In the genomic region with DNA sequence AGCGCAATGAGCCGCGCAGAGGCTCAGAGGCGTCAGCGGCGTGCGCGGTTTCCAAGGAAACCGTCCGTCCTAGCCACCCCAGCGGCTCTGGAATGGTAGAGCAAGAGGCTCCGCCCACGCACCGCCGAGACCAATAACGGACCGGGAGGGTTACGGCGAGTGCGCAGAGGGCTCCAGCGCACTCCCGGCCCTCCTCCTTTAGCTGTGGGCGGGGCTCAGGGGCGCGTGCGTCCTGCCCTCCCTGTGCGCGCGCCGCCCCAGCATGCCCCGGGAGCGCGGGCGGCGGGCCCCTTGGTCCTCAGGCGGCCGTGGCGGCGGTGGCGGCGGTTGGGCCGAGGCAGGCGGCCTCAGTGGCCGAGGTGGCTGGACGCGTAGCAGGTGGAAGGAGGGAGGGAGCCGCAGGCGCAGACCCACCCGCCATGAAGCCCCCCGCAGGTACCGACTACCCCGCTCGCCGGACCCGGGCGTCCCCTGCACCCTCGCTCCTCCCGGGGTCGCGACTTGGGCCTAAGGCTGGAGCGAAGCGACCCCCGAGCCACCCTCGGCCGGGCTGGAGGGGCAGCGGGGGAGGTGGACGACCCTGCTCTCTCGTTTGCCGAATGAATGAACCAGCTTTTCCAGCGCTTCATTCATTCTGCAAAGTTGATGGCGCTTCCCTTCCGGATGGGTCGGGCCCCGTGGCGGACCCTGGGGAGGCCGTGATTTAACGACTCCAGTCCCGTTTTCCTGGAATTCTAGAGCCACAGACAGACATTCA, we compare ENCODE assay signal across 1 cellular context.
A peak's percentile ranks its signal among the peaks of the same experiment; 100 is the strongest.
TF ChIP-seq lines count a peak whose summit lies in the region.

TSS of gene THOP1 (plus strand) at position 260 of the 757 bp plus-strand sequence. CDS start at position 420, 160 bp downstream.

TF ChIP-seq in HepG2, 621 proteins besides CTCF, POLR2A, EP300 and RAD21 (continued from another document):
- TF ChIP-seq, protein P1, sequence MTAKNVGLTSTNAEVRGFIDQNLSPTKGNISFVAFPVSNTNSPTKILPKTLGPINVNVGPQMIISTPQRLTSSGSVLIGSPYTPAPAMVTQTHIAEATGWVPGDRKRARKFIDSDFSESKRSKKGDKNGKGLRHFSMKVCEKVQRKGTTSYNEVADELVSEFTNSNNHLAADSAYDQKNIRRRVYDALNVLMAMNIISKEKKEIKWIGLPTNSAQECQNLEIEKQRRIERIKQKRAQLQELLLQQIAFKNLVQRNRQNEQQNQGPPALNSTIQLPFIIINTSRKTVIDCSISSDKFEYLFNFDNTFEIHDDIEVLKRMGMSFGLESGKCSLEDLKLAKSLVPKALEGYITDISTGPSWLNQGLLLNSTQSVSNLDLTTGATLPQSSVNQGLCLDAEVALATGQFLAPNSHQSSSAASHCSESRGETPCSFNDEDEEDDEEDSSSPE (CRISPR knock-in tag; IDR thresholded peaks at IDR 0.05), result peak; percentile 80
- peak; percentile 60; the same call in 1 of the 2 replicates for TF ChIP-seq SALL1 (CRISPR knock-in tag; IDR thresholded peaks at IDR 0.05)
- no peak for TF ChIP-seq CSRNP1 (CRISPR knock-in tag; IDR thresholded peaks at IDR 0.05)
- no peak for TF ChIP-seq ZBTB25 (CRISPR knock-in tag; IDR thresholded peaks at IDR 0.05)
- no peak for TF ChIP-seq ZFP36L1 (CRISPR knock-in tag; IDR thresholded peaks at IDR 0.05)
- TF ChIP-seq, protein P2, sequence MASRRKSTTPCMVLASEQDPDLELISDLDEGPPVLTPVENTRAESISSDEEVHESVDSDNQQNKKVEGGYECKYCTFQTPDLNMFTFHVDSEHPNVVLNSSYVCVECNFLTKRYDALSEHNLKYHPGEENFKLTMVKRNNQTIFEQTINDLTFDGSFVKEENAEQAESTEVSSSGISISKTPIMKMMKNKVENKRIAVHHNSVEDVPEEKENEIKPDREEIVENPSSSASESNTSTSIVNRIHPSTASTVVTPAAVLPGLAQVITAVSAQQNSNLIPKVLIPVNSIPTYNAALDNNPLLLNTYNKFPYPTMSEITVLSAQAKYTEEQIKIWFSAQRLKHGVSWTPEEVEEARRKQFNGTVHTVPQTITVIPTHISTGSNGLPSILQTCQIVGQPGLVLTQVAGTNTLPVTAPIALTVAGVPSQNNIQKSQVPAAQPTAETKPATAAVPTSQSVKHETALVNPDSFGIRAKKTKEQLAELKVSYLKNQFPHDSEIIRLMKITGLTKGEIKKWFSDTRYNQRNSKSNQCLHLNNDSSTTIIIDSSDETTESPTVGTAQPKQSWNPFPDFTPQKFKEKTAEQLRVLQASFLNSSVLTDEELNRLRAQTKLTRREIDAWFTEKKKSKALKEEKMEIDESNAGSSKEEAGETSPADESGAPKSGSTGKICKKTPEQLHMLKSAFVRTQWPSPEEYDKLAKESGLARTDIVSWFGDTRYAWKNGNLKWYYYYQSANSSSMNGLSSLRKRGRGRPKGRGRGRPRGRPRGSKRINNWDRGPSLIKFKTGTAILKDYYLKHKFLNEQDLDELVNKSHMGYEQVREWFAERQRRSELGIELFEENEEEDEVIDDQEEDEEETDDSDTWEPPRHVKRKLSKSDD (CRISPR knock-in tag; IDR thresholded peaks at IDR 0.05; ENCODE audit: low read depth), result peak; percentile 60; the same call in 1 of the 2 replicates
- TF ChIP-seq FOXA1 (IDR thresholded peaks at IDR 0.05), result no peak
- TF ChIP-seq FOXA1 (CRISPR knock-in tag; IDR thresholded peaks at IDR 0.05), result no peak
- TF ChIP-seq ZNF337 (CRISPR knock-in tag; IDR thresholded peaks at IDR 0.05; ENCODE audit: borderline replicate concordance, low read depth), result no peak
- no peak for TF ChIP-seq NR2F6 (IDR thresholded peaks at IDR 0.05)
- no peak for TF ChIP-seq NR2F6 (CRISPR knock-in tag; IDR thresholded peaks at IDR 0.05)
- TF ChIP-seq ZNF160 (CRISPR knock-in tag; IDR thresholded peaks at IDR 0.05), result peak; percentile 57; the same call in 1 of the 2 replicates
- no peak for TF ChIP-seq TCF7 (IDR thresholded peaks at IDR 0.05; ENCODE audit: low read depth)
- TF ChIP-seq ZNF670 (CRISPR knock-in tag; IDR thresholded peaks at IDR 0.05; ENCODE audit: borderline replicate concordance), result no peak
- no peak for TF ChIP-seq NFE2L1 (CRISPR knock-in tag; IDR thresholded peaks at IDR 0.05; ENCODE audit: borderline replicate concordance)
- TF ChIP-seq, protein P3, sequence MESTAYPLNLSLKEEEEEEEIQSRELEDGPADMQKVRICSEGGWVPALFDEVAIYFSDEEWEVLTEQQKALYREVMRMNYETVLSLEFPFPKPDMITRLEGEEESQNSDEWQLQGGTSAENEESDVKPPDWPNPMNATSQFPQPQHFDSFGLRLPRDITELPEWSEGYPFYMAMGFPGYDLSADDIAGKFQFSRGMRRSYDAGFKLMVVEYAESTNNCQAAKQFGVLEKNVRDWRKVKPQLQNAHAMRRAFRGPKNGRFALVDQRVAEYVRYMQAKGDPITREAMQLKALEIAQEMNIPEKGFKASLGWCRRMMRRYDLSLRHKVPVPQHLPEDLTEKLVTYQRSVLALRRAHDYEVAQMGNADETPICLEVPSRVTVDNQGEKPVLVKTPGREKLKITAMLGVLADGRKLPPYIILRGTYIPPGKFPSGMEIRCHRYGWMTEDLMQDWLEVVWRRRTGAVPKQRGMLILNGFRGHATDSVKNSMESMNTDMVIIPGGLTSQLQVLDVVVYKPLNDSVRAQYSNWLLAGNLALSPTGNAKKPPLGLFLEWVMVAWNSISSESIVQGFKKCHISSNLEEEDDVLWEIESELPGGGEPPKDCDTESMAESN (CRISPR knock-in tag; conservative IDR thresholded peaks at IDR 0.05), result peak; percentile 41; the same call in 1 of the 2 replicates
- no peak for TF ChIP-seq FOXP1 (IDR thresholded peaks at IDR 0.05)
- TF ChIP-seq FOXP1 (CRISPR knock-in tag; IDR thresholded peaks at IDR 0.05), result no peak
- TF ChIP-seq, protein P4, sequence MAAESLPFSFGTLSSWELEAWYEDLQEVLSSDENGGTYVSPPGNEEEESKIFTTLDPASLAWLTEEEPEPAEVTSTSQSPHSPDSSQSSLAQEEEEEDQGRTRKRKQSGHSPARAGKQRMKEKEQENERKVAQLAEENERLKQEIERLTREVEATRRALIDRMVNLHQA (CRISPR knock-in tag; IDR thresholded peaks at IDR 0.05), result no peak
- TF ChIP-seq, protein P5, sequence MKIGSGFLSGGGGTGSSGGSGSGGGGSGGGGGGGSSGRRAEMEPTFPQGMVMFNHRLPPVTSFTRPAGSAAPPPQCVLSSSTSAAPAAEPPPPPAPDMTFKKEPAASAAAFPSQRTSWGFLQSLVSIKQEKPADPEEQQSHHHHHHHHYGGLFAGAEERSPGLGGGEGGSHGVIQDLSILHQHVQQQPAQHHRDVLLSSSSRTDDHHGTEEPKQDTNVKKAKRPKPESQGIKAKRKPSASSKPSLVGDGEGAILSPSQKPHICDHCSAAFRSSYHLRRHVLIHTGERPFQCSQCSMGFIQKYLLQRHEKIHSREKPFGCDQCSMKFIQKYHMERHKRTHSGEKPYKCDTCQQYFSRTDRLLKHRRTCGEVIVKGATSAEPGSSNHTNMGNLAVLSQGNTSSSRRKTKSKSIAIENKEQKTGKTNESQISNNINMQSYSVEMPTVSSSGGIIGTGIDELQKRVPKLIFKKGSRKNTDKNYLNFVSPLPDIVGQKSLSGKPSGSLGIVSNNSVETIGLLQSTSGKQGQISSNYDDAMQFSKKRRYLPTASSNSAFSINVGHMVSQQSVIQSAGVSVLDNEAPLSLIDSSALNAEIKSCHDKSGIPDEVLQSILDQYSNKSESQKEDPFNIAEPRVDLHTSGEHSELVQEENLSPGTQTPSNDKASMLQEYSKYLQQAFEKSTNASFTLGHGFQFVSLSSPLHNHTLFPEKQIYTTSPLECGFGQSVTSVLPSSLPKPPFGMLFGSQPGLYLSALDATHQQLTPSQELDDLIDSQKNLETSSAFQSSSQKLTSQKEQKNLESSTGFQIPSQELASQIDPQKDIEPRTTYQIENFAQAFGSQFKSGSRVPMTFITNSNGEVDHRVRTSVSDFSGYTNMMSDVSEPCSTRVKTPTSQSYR (CRISPR knock-in tag; IDR thresholded peaks at IDR 0.05; ENCODE audit: borderline replicate concordance), result no peak
- no peak; the same call in 1 of the 2 replicates for TF ChIP-seq NFAT5 (CRISPR knock-in tag; IDR thresholded peaks at IDR 0.05)
- peak; percentile 40; the same call in 1 of the 2 replicates for TF ChIP-seq CREB1 (IDR thresholded peaks at IDR 0.05)
- TF ChIP-seq CREB1 (CRISPR knock-in tag; IDR thresholded peaks at IDR 0.05), result no peak
- no peak for TF ChIP-seq ZNF530 (CRISPR knock-in tag; IDR thresholded peaks at IDR 0.05; ENCODE audit: low read depth)
- no peak for TF ChIP-seq ISL2 (CRISPR knock-in tag; IDR thresholded peaks at IDR 0.05)
- no peak for TF ChIP-seq ATF5 (CRISPR knock-in tag; IDR thresholded peaks at IDR 0.05; ENCODE audit: low read depth)
- TF ChIP-seq RXRA (CRISPR knock-in tag; IDR thresholded peaks at IDR 0.05), result no peak; the same call in 1 of the 2 replicates
- TF ChIP-seq ZNF703 (CRISPR knock-in tag; IDR thresholded peaks at IDR 0.05; ENCODE audit: borderline replicate concordance), result no peak
- no peak for TF ChIP-seq SATB2 (CRISPR knock-in tag; IDR thresholded peaks at IDR 0.05)
- no peak; the same call in 1 of the 2 replicates for TF ChIP-seq ZNF558 (CRISPR knock-in tag; IDR thresholded peaks at IDR 0.05; ENCODE audit: borderline replicate concordance)
- TF ChIP-seq ZC3H13 (CRISPR knock-in tag; IDR thresholded peaks at IDR 0.05), result 0 out of 2 replicates have a peak, but pooled peaks have one; percentile 40
- TF ChIP-seq FOXK1 (CRISPR knock-in tag; IDR thresholded peaks at IDR 0.05; ENCODE audit: borderline replicate concordance, low read depth), result no peak
- TF ChIP-seq MEIS1 (CRISPR knock-in tag; IDR thresholded peaks at IDR 0.05; ENCODE audit: borderline replicate concordance), result no peak
- TF ChIP-seq ZMAT3 (CRISPR knock-in tag; conservative IDR thresholded peaks at IDR 0.05), result no peak
- TF ChIP-seq ZKSCAN5 (CRISPR knock-in tag; IDR thresholded peaks at IDR 0.05), result no peak
- no peak for TF ChIP-seq KAT7 (CRISPR knock-in tag; IDR thresholded peaks at IDR 0.05; ENCODE audit: borderline replicate concordance)
TF ChIP-seq in HepG2: peak in this region for 165.
